ENCODE assay signal across 17 cellular contexts in the genomic region with DNA sequence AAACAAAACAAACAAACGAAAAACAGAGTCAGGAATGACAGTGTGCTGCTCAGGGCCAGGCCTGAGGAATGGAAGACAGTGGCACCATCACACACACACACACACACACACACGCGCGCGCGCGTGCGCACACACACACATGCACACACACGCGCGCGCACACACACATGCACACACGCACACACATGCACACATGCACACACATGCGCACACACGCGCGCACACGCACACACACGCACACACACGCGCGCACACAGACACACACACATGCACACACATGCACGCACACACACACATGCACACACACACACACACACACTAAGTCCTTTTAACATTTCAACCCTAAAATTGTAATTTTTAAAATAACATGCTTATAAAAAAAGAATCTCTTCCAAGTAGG. TPM values are rescaled to one million over a fixed set of nuclear protein-coding genes. Genes with fewer than 3 reads are reported as not detected.
A peak's percentile ranks its signal among the peaks of the same experiment; 100 is the strongest.
DNase-seq lines count a peak whose midpoint lies in the region; ATAC-seq and TF ChIP-seq lines count a peak whose summit lies in the region.
"Had no signal": no experiment of that assay in that cellular context is flagged by ENCODE, and none has a peak within 500 bp of the region (broad histone marks: within the 10 kb centered on the region; RNA-seq: fewer than 3 reads in every experiment).

No MANE protein-coding gene starts in this region.

- H3K36me3 ChIP-seq in PC-3 (ENCODE audit: low read depth, low read length) (no peaks in the 10 kb centered on the region), brain microvascular endothelial cell (replicated peaks) (no peaks in the 10 kb centered on the region), mesodermal cell (ENCODE audit: control insufficient read depth, insufficient read depth, low read length) (no peaks in the 10 kb centered on the region), right atrium auricular region (no peaks in the 10 kb centered on the region)
- H3K36me3 ChIP-seq: SJSA1 had no signal

- H3K4me3 ChIP-seq in PC-3 (ENCODE audit: low read length) = no peak overlapping the region
- no peak overlapping the region for H3K4me3 ChIP-seq in brain microvascular endothelial cell (ENCODE audit: low read depth, low read length)
- H3K4me3 ChIP-seq in mesodermal cell (ENCODE audit: extremely low read depth, insufficient read depth, low read length, poor library complexity, severe bottlenecking) = no peak overlapping the region
- H3K4me3 ChIP-seq in right atrium auricular region = no peak overlapping the region
- H3K4me3 ChIP-seq: SJSA1 had no signal

- intact Hi-C loops in Calu3 (cut with micrococcal nuclease; ENCODE audit: unreplicated experiment) (no loop called here), PC-3 (cut with micrococcal nuclease) (loop anchor here (1.0 kb wide), 2 partner anchors 10 to 13 kb away; a partner anchor contains a TSS)

- POLR2A ChIA-PET in PC-3 (lab: Charles Lee; ENCODE audit: unreplicated experiment) (interaction anchor here (0.5 to 0.9 kb wide), 2 partner anchors 10 to 157 kb away, joined by 3 to 4 read pairs; a partner anchor contains a TSS), HEK293T (lab: Yijun Ruan, JAX) (interaction anchor here (1.1 kb wide), 1 partner anchor 38 kb away, joined by 4 read pairs; a partner anchor contains a TSS)

- no peaks in the 10 kb centered on the region for H3F3A ChIP-seq in PC-3 (ENCODE audit: low read length, unreplicated experiment)

- no peaks in the 10 kb centered on the region for H3K27me3 ChIP-seq in PC-3 (ENCODE audit: low read length)
- no peaks in the 10 kb centered on the region for H3K27me3 ChIP-seq in brain microvascular endothelial cell (replicated peaks)
- no peaks in the 10 kb centered on the region for H3K27me3 ChIP-seq in right atrium auricular region
- H3K27me3 ChIP-seq: SJSA1 had no signal

- no peaks in the 10 kb centered on the region for H3K9me3 ChIP-seq in PC-3 (ENCODE audit: low read length)
- no peaks in the 10 kb centered on the region for H3K9me3 ChIP-seq in mesodermal cell (ENCODE audit: control insufficient read depth, low read length)
- H3K9me3 ChIP-seq in right atrium auricular region = no peaks in the 10 kb centered on the region
- H3K9me3 ChIP-seq: SJSA1 had no signal

- no peak for DNase-seq in Calu3
- DNase-seq in PC-3 = no peak
- DNase-seq in brain microvascular endothelial cell = no peak
- no peak for DNase-seq in right atrium auricular region (ENCODE audit: low spot score)
- no peak for DNase-seq in NCI-H226
- no peak for DNase-seq in medulla oblongata (ENCODE audit: extremely low spot score)
- no peak for DNase-seq in HEK293T (ENCODE audit: extremely low spot score)
- DNase-seq: CD4-positive, alpha-beta T cell; GF-D8; MM.1S; NCI-H1105 treated with DMSO at 0.1 percent for 48 hours; NCI-H1930; NCI-H2171 treated with DMSO at 0.1 percent for 48 hours; NCI-H510A treated with DMSO at 0.1 percent for 48 hours had no signal

- WGBS in mesodermal cell (ENCODE audit: insufficient coverage in 2 of 2), 2 experiments = 60 to 86% methylated on average over 1 to 2 of the region's 23 CpGs

- H3K4me3 Mint-ChIP-seq in Calu3 (ENCODE audit: low read depth, unreplicated experiment) = peak overlapping the region; percentile 24
- H3K4me3 Mint-ChIP-seq: B cell; CD4-positive, alpha-beta T cell had no signal

- H3K4me1 Mint-ChIP-seq in Calu3 (ENCODE audit: low read depth, unreplicated experiment) = peaks cover 10% of the 10 kb centered on the region
- H3K4me1 Mint-ChIP-seq: B cell had no signal

- H2AFZ ChIP-seq in PC-3 (ENCODE audit: low read length) = no peak overlapping the region

- no peaks in the 10 kb centered on the region for H4K20me1 ChIP-seq in PC-3 (ENCODE audit: low read length)

- no peaks in the 10 kb centered on the region for H3K9me3 Mint-ChIP-seq in Calu3 (ENCODE audit: low read depth, unreplicated experiment)
- H3K9me3 Mint-ChIP-seq: CD4-positive, alpha-beta T cell had no signal

- H3K36me3 Mint-ChIP-seq in Calu3 (ENCODE audit: insufficient read depth, unreplicated experiment) = no peaks in the 10 kb centered on the region

- H3K27ac ChIP-seq in PC-3 (ENCODE audit: low read length) (peak overlapping the region; percentile 93), brain microvascular endothelial cell (peak overlapping the region; percentile 47), mesodermal cell (ENCODE audit: low read depth, low read length, severe bottlenecking) (peak overlapping the region; percentile 54), right atrium auricular region (no peak overlapping the region)
- H3K27ac ChIP-seq: SJSA1 had no signal

- H3K4me2 ChIP-seq in PC-3 (ENCODE audit: low read length) = peak overlapping the region; percentile 38

- H3K27me3 Mint-ChIP-seq in Calu3 (ENCODE audit: unreplicated experiment) = no peaks in the 10 kb centered on the region

- no peaks in the 10 kb centered on the region for H3K9me2 ChIP-seq in PC-3 (replicated peaks; ENCODE audit: low read length)

- peak overlapping the region; percentile 52 for H3K9ac ChIP-seq in PC-3 (ENCODE audit: low read length)

- CTCF ChIA-PET in Calu3 (lab: Charles Lee) = interaction anchor here (0.7 to 1.1 kb wide), 3 partner anchors 17 to 453 kb away, joined by 3 to 10 read pairs (median 10); no protein-coding TSS in a partner anchor
- CTCF ChIA-PET in PC-3 (lab: Charles Lee) = no interaction called here
- CTCF ChIA-PET in HEK293T (lab: Yijun Ruan, JAX) = no interaction called here

- no peak for ATAC-seq in PC-3

- BruUV-seq in Calu3 (replicated peaks; lab: Mats Ljungman, UMichigan) = no TSS peak
- no TSS peak for BruUV-seq in PC-3 (replicated peaks; lab: Mats Ljungman, UMichigan)

- TF ChIP-seq CTCF in Calu3 (IDR thresholded peaks at IDR 0.05; ENCODE audit: unreplicated experiment) (no peak), PC-3 (conservative IDR thresholded peaks at IDR 0.05; ENCODE audit: low read depth, low read length) (no peak), brain microvascular endothelial cell (IDR thresholded peaks at IDR 0.05; ENCODE audit: low read depth, low read length, missing control alignments) (no peak), right atrium auricular region (IDR thresholded peaks at IDR 0.05) (no peak)

- H3K27ac Mint-ChIP-seq in Calu3 (ENCODE audit: unreplicated experiment) = no peak overlapping the region
- H3K27ac Mint-ChIP-seq: B cell; CD4-positive, alpha-beta T cell had no signal

- H3K4me1 ChIP-seq in PC-3 (ENCODE audit: insufficient read depth, low read length) = peaks cover 20% of the 10 kb centered on the region
- H3K4me1 ChIP-seq in mesodermal cell (ENCODE audit: control insufficient read depth, insufficient read depth, low read length, poor library complexity, severe bottlenecking) = peaks cover 10% of the 10 kb centered on the region
- H3K4me1 ChIP-seq in right atrium auricular region = no peaks in the 10 kb centered on the region

- in situ Hi-C loops in brain microvascular endothelial cell (cut with HindIII; ENCODE audit: low pct_ligation_motif_present, low sequenced_read_pairs) = no loop called here

- H3K79me2 ChIP-seq in PC-3 (ENCODE audit: low read length) = no peaks in the 10 kb centered on the region

TF ChIP-seq in HEK293T, 16 proteins besides CTCF, POLR2A, EP300 and RAD21:
- TF ChIP-seq TARDBP (IDR thresholded peaks at IDR 0.05) (no peak), LEF1 (IDR thresholded peaks at IDR 0.05; ENCODE audit: borderline replicate concordance) (no peak), L3MBTL2 (conservative IDR thresholded peaks at IDR 0.05) (no peak), ARNT (IDR thresholded peaks at IDR 0.05) (no peak), CTBP1 (IDR thresholded peaks at IDR 0.05; ENCODE audit: borderline replicate concordance) (no peak), SUZ12 (IDR thresholded peaks at IDR 0.05) (no peak), FOXM1 (IDR thresholded peaks at IDR 0.05; ENCODE audit: borderline replicate concordance) (no peak), ELF4 (IDR thresholded peaks at IDR 0.05) (no peak), SP1 (IDR thresholded peaks at IDR 0.05) (no peak), BHLHE40 (IDR thresholded peaks at IDR 0.05; ENCODE audit: borderline replicate concordance) (no peak), FOXA1 (IDR thresholded peaks at IDR 0.05) (no peak), NFRKB (IDR thresholded peaks at IDR 0.05) (no peak)

RNA-seq across cellular contexts. Expression of a gene that starts 13.2 kb away (rescaled TPM):
- total RNA-seq in Calu3 (2022) (76.0 and 79.5 TPM in 2 replicates), PC-3 (2014; rRNA removed) (69.9 and 73.4 TPM in 2 replicates), right atrium auricular region (10 to 100 TPM; 71.7 to 74.2 TPM)
- 78.3 TPM for polyA plus RNA-seq in mesodermal cell (2013, experiment 1 of 2)
- 77.2 TPM for polyA plus RNA-seq in mesodermal cell (2013, experiment 2 of 2)

RNA-seq across cellular contexts. Expression of a gene that starts 38.0 kb away (rescaled TPM):
- total RNA-seq in Calu3 (2022) = 327 and 328 TPM in 2 replicates
- 198 and 216 TPM in 2 replicates for total RNA-seq in PC-3 (2014; rRNA removed)
- polyA plus RNA-seq in mesodermal cell (2013, experiment 1 of 2) = 196 TPM
- polyA plus RNA-seq in mesodermal cell (2013, experiment 2 of 2) = 200 TPM
- 100 to 1,000 TPM; 175 to 205 TPM for total RNA-seq in right atrium auricular region

Comparison
In these comparisons a context has a peak if more than half of its experiments do, and no peak if none do; other contexts are left out.
1. H3K27ac ChIP-seq: peak in PC-3 (single experiment), brain microvascular endothelial cell (single experiment) and mesodermal cell (single experiment); none in right atrium auricular region (0 of 2).